ENCODE assay signal across 9 cellular contexts in the genomic region with DNA sequence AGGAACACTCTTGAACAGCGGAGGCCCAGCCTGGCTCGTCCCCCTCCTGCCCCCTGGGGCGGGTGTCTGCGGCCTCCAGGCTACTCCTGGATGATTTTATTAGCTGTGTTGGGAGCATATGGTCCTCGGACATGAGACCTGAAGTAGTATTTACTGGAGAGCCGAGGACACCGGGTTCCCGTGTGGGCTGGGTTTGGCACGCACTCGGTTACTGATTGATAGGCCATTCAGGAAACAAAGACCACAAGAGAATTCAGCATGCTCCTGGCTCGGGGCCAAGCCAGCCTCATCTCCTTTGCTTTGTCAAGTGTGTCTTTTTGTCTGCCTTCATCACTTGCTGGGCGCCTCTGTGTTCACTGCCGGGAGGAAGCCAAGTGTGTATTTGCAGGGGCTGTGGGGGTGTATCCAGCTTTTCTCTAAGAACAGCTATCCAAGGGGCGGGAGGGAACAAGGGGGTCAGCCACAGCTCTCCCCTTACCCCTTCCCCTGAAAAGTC. TPM values are rescaled to one million over a fixed set of nuclear protein-coding genes. Genes with fewer than 3 reads are reported as not detected.
A peak's percentile ranks its signal among the peaks of the same experiment; 100 is the strongest.
DNase-seq lines count a peak whose midpoint lies in the region; ATAC-seq and TF ChIP-seq lines count a peak whose summit lies in the region.
"Had no signal": no experiment of that assay in that cellular context is flagged by ENCODE, and none has a peak within 500 bp of the region (broad histone marks: within the 10 kb centered on the region; RNA-seq: fewer than 3 reads in every experiment).

No MANE protein-coding gene starts in this region.

- H3K4me3 Mint-ChIP-seq in CD4-positive, alpha-beta T cell: peak overlapping the region; percentile 77
- peak overlapping the region; percentile 55 for H3K4me3 Mint-ChIP-seq in T-helper 1 cell treated with Interleukin-12 subunit alpha and Interleukin-12 subunit beta and Interleukin-4 antibody, amounts not matched to agents 30 μg/mL and 1 μg/mL, for 36 hours
- peak overlapping the region; percentile 72 for H3K4me3 Mint-ChIP-seq in activated naive CD8-positive, alpha-beta T cell treated with anti-CD3 and anti-CD28 coated beads, Interleukin-2, amount 50 U/mL, for 24 hours

- no peak for TF ChIP-seq CTCF in CD4-positive, alpha-beta T cell (IDR thresholded peaks at IDR 0.05)
- TF ChIP-seq CTCF in mucosa of descending colon (IDR thresholded peaks at IDR 0.05): no peak

- H3K36me3 ChIP-seq in HUES48 (ENCODE audit: control insufficient read depth, insufficient read depth, low read length) (no peaks in the 10 kb centered on the region), mucosa of descending colon (ENCODE audit: low read depth) (no peaks in the 10 kb centered on the region)

- H3K9me3 Mint-ChIP-seq in CD4-positive, alpha-beta T cell: no peaks in the 10 kb centered on the region
- H3K9me3 Mint-ChIP-seq in T-helper 1 cell treated with Interleukin-12 subunit alpha and Interleukin-12 subunit beta and Interleukin-4 antibody, amounts not matched to agents 30 μg/mL and 1 μg/mL, for 36 hours: no peaks in the 10 kb centered on the region
- H3K9me3 Mint-ChIP-seq in activated naive CD8-positive, alpha-beta T cell treated with anti-CD3 and anti-CD28 coated beads, Interleukin-2, amount 50 U/mL, for 24 hours: no peaks in the 10 kb centered on the region

- H3K4me1 ChIP-seq in HUES48 (ENCODE audit: control insufficient read depth, insufficient read depth, low read length) (peaks cover 30% of the 10 kb centered on the region), mucosa of descending colon (ENCODE audit: low read depth) (peaks cover 48% of the 10 kb centered on the region)

- ATAC-seq in CD4-positive, alpha-beta T cell (ENCODE audit: poor library complexity): peak; percentile 60
- peak; percentile 36 for ATAC-seq in GM19438 (IDR thresholded peaks at IDR 0.05; ENCODE audit: low read depth, unreplicated experiment)
- peak; percentile 29 for ATAC-seq in activated naive CD8-positive, alpha-beta T cell treated with anti-CD3 and anti-CD28 coated beads, Interleukin-2, amount 50 U/mL, for 24 hours
- peak; percentile 84 for ATAC-seq in mucosa of descending colon
- ATAC-seq in GM18870 (IDR thresholded peaks at IDR 0.05; ENCODE audit: unreplicated experiment): no peak

- no peaks in the 10 kb centered on the region for H3K36me3 Mint-ChIP-seq in CD4-positive, alpha-beta T cell (ENCODE audit: low read depth)
- H3K36me3 Mint-ChIP-seq in T-helper 1 cell treated with Interleukin-12 subunit alpha and Interleukin-12 subunit beta and Interleukin-4 antibody, amounts not matched to agents 30 μg/mL and 1 μg/mL, for 36 hours (ENCODE audit: low read depth): peaks cover 4% of the 10 kb centered on the region
- peaks cover 5% of the 10 kb centered on the region for H3K36me3 Mint-ChIP-seq in activated naive CD8-positive, alpha-beta T cell treated with anti-CD3 and anti-CD28 coated beads, Interleukin-2, amount 50 U/mL, for 24 hours (ENCODE audit: low read depth)

- peak; percentile 74 to 86 (median 78) for DNase-seq in CD4-positive, alpha-beta T cell
- DNase-seq in activated naive CD8-positive, alpha-beta T cell treated with anti-CD3 and anti-CD28 coated beads, Interleukin-2, amount 50 U/mL, for 24 hours: peak; percentile 88
- peak; percentile 93 to 97 (median 94) for DNase-seq in mucosa of descending colon
- DNase-seq in stimulated activated naive CD4-positive, alpha-beta T cell treated with Interleukin-2 at 50 U/mL for 16 hours (lab: John Stamatoyannopoulos, UW): peak; percentile 72

- POLR2A ChIA-PET in CD4-positive, alpha-beta T cell (lab: Charles Lee): interaction anchor here (0.6 to 2.3 kb wide), 10 partner anchors 9 to 236 kb away, joined by 3 to 21 read pairs (median 4); no protein-coding TSS in a partner anchor

- H3K27me3 Mint-ChIP-seq in CD4-positive, alpha-beta T cell: no peaks in the 10 kb centered on the region
- H3K27me3 Mint-ChIP-seq in T-helper 1 cell treated with Interleukin-12 subunit alpha and Interleukin-12 subunit beta and Interleukin-4 antibody, amounts not matched to agents 30 μg/mL and 1 μg/mL, for 36 hours (ENCODE audit: low read depth): no peaks in the 10 kb centered on the region
- peaks cover under 1% of the 10 kb centered on the region for H3K27me3 Mint-ChIP-seq in activated naive CD8-positive, alpha-beta T cell treated with anti-CD3 and anti-CD28 coated beads, Interleukin-2, amount 50 U/mL, for 24 hours

- intact Hi-C loops in CD4-positive, alpha-beta T cell (cut with DNase I, micrococcal nuclease): loop anchor here in 1 of 2 experiments (2.0 to 10.0 kb wide), 3 partner anchors 172 to 390 kb away; a partner anchor contains a TSS
- intact Hi-C loops in mucosa of descending colon (cut with DNase I, micrococcal nuclease): loop anchor here (5.0 kb wide), 2 partner anchors 388 to 393 kb away; no protein-coding TSS in a partner anchor

- H3K27ac Mint-ChIP-seq in CD4-positive, alpha-beta T cell: peak overlapping the region; percentile 87
- peak overlapping the region; percentile 93 for H3K27ac Mint-ChIP-seq in T-helper 1 cell treated with Interleukin-12 subunit alpha and Interleukin-12 subunit beta and Interleukin-4 antibody, amounts not matched to agents 30 μg/mL and 1 μg/mL, for 36 hours
- H3K27ac Mint-ChIP-seq in activated naive CD8-positive, alpha-beta T cell treated with anti-CD3 and anti-CD28 coated beads, Interleukin-2, amount 50 U/mL, for 24 hours: peak overlapping the region; percentile 99

- H3K27ac ChIP-seq in CD4-positive, alpha-beta T cell (ENCODE audit: low read depth, low read length): peak overlapping the region; percentile 74
- peak overlapping the region; percentile 59 for H3K27ac ChIP-seq in HUES48 (ENCODE audit: low read depth, low read length)

- H3K4me1 Mint-ChIP-seq in CD4-positive, alpha-beta T cell (ENCODE audit: low read depth): peaks cover 45% of the 10 kb centered on the region
- peaks cover 62% of the 10 kb centered on the region for H3K4me1 Mint-ChIP-seq in T-helper 1 cell treated with Interleukin-12 subunit alpha and Interleukin-12 subunit beta and Interleukin-4 antibody, amounts not matched to agents 30 μg/mL and 1 μg/mL, for 36 hours (ENCODE audit: low read depth)
- H3K4me1 Mint-ChIP-seq in activated naive CD8-positive, alpha-beta T cell treated with anti-CD3 and anti-CD28 coated beads, Interleukin-2, amount 50 U/mL, for 24 hours: peaks cover 60% of the 10 kb centered on the region

- H3K4me3 ChIP-seq in HUES48 (ENCODE audit: low read depth, low read length): no peak overlapping the region
- H3K4me3 ChIP-seq in mucosa of descending colon: no peak overlapping the region

- H3K9me3 ChIP-seq in CD4-positive, alpha-beta T cell (ENCODE audit: control insufficient read depth, low read length): no peaks in the 10 kb centered on the region
- H3K9me3 ChIP-seq in HUES48 (ENCODE audit: control insufficient read depth, insufficient read depth, low read length): no peaks in the 10 kb centered on the region
- H3K9me3 ChIP-seq in mucosa of descending colon: no peaks in the 10 kb centered on the region

- no peaks in the 10 kb centered on the region for H3K27me3 ChIP-seq in CD4-positive, alpha-beta T cell (ENCODE audit: control insufficient read depth, insufficient read depth, low read length)
- peaks cover 4% of the 10 kb centered on the region; the same call in 1 of the 2 replicates for H3K27me3 ChIP-seq in HUES48 (ENCODE audit: control insufficient read depth, insufficient read depth, low read length)

- CTCF ChIA-PET in CD4-positive, alpha-beta T cell (lab: Charles Lee): interaction anchor here (0.7 to 4.4 kb wide), 7 partner anchors 8 to 238 kb away, joined by 3 to 98 read pairs (median 5); no protein-coding TSS in a partner anchor

- no peak overlapping the region for H3K9ac ChIP-seq in HUES48 (ENCODE audit: low read depth, low read length)

RNA-seq across cellular contexts. Expression of a gene that starts 9.7 kb away (rescaled TPM):
- total RNA-seq in CD4-positive, alpha-beta T cell: 1 to 10 TPM; 1.7 to 2.1 TPM
- 1 to 10 TPM; 1.2 to 9.1 (median 1.5) TPM for total RNA-seq in mucosa of descending colon

RNA-seq across cellular contexts. Expression of a gene that starts 17.8 kb away (rescaled TPM):
- under 1 TPM; 0.22 to 0.61 TPM for total RNA-seq in CD4-positive, alpha-beta T cell
- total RNA-seq in mucosa of descending colon: 1 to 10 TPM; 5.0 to 5.5 (median 5.3) TPM
- total RNA-seq: glomerular endothelial cell had no signal
